Comparison of ENCODE assay signal across 17 cellular contexts in genomic region chrX:2577844-2578444, GRCh38.
DNase-seq lines count a peak whose midpoint lies in the region; ATAC-seq and TF ChIP-seq lines count a peak whose summit lies in the region.
"Had no signal": no experiment of that assay in that cellular context is flagged by ENCODE, and none has a peak within 500 bp of the region (broad histone marks: within the 10 kb centered on the region; RNA-seq: fewer than 3 reads in every experiment).

No MANE protein-coding gene starts in this region.

- H3K4me1 Mint-ChIP-seq in stimulated activated naive CD8-positive, alpha-beta T cell treated with anti-CD3 and anti-CD28 coated beads, Interleukin-15, amount 100 ng/mL, for 72 hours = peaks cover 20% of the 10 kb centered on the region

- H3K27ac Mint-ChIP-seq in stimulated activated naive CD8-positive, alpha-beta T cell treated with anti-CD3 and anti-CD28 coated beads, Interleukin-15, amount 100 ng/mL, for 72 hours = no peak overlapping the region
- H3K27ac Mint-ChIP-seq: T-helper 1 cell treated with Interleukin-12 subunit alpha and Interleukin-12 subunit beta and Interleukin-4 antibody, amounts not matched to agents 30 μg/mL and 1 μg/mL, for 36 hours had no signal

- H3K27me3 Mint-ChIP-seq in stimulated activated naive CD8-positive, alpha-beta T cell treated with anti-CD3 and anti-CD28 coated beads, Interleukin-15, amount 100 ng/mL, for 72 hours = peaks cover 44% of the 10 kb centered on the region

- no peak for TF ChIP-seq CTCF in foreskin keratinocyte (conservative IDR thresholded peaks at IDR 0.05)

- H3K9ac ChIP-seq in SK-N-MC (ENCODE audit: insufficient read length) = no peak overlapping the region

- peak overlapping the region; percentile 46; the same call in 1 of the 2 replicates for H3K27ac ChIP-seq in SK-N-MC
- no peak overlapping the region for H3K27ac ChIP-seq in foreskin keratinocyte
- H3K27ac ChIP-seq: ascending aorta, tibial artery had no signal

- ATAC-seq in stimulated activated naive CD8-positive, alpha-beta T cell treated with anti-CD3 and anti-CD28 coated beads, Interleukin-15, Interleukin-2, amounts not matched to agents 100 U/mL and 50 U/mL, for 24 hours = peak; percentile 87
- no peak for ATAC-seq in stimulated activated naive CD8-positive, alpha-beta T cell treated with anti-CD3 and anti-CD28 coated beads, Interleukin-15, amount 100 ng/mL, for 72 hours
- no peak for ATAC-seq in foreskin keratinocyte
- no peak for ATAC-seq in GM19351 (IDR thresholded peaks at IDR 0.05; ENCODE audit: unreplicated experiment)
- no peak for ATAC-seq in GM18870 (IDR thresholded peaks at IDR 0.05; ENCODE audit: unreplicated experiment)
- ATAC-seq in HG02938 (IDR thresholded peaks at IDR 0.05; ENCODE audit: unreplicated experiment) = no peak
- ATAC-seq: activated CD4-positive, CD25-positive, alpha-beta regulatory T cell treated with anti-CD3 and anti-CD28 coated beads, Interleukin-2, amount 50 U/mL, for 24 hours; K562; Panc1 had no signal

- no peaks in the 10 kb centered on the region for H3K9me3 ChIP-seq in SK-N-MC (ENCODE audit: low read depth, low read length)
- H3K9me3 ChIP-seq: ascending aorta, tibial artery had no signal

- DNase-seq in stimulated activated naive CD8-positive, alpha-beta T cell treated with anti-CD3 and anti-CD28 coated beads, Interleukin-15, Interleukin-2, amounts not matched to agents 100 U/mL and 50 U/mL, for 24 hours = no peak
- DNase-seq in stimulated activated naive CD8-positive, alpha-beta T cell treated with anti-CD3 and anti-CD28 coated beads, Interleukin-15, amount 100 ng/mL, for 72 hours = no peak
- DNase-seq in SK-N-MC (ENCODE audit: low read depth, low spot score) = no peak
- peak; percentile 50 for DNase-seq in left kidney (ENCODE audit: low read depth, low spot score)
- no peak for DNase-seq in foreskin keratinocyte
- DNase-seq: DMS153, mammary epithelial cell, NCI-H1417 treated with DMSO at 0.1 percent for 48 hours had no signal

- H3K4me3 Mint-ChIP-seq in stimulated activated naive CD8-positive, alpha-beta T cell treated with anti-CD3 and anti-CD28 coated beads, Interleukin-15, amount 100 ng/mL, for 72 hours = no peak overlapping the region
- H3K4me3 Mint-ChIP-seq: T-helper 1 cell treated with Interleukin-12 subunit alpha and Interleukin-12 subunit beta and Interleukin-4 antibody, amounts not matched to agents 30 μg/mL and 1 μg/mL, for 36 hours had no signal

- H3K27me3 ChIP-seq in foreskin keratinocyte = peaks cover 25% of the 10 kb centered on the region

- H3K36me3 ChIP-seq in SK-N-MC (ENCODE audit: insufficient read depth, low read length) = no peaks in the 10 kb centered on the region
- H3K36me3 ChIP-seq: ascending aorta, tibial artery had no signal

- no peaks in the 10 kb centered on the region for H3K4me1 ChIP-seq in foreskin keratinocyte
- H3K4me1 ChIP-seq: ascending aorta had no signal

- peak overlapping the region; percentile 45 for H3K4me3 ChIP-seq in SK-N-MC
- H3K4me3 ChIP-seq: ascending aorta, K562, tibial artery had no signal

- H3K9me3 Mint-ChIP-seq in stimulated activated naive CD8-positive, alpha-beta T cell treated with anti-CD3 and anti-CD28 coated beads, Interleukin-15, amount 100 ng/mL, for 72 hours = no peaks in the 10 kb centered on the region
- H3K9me3 Mint-ChIP-seq: T-helper 1 cell treated with Interleukin-12 subunit alpha and Interleukin-12 subunit beta and Interleukin-4 antibody, amounts not matched to agents 30 μg/mL and 1 μg/mL, for 36 hours had no signal
